12 cellular contexts compared by ENCODE assay signal in the genomic region with DNA sequence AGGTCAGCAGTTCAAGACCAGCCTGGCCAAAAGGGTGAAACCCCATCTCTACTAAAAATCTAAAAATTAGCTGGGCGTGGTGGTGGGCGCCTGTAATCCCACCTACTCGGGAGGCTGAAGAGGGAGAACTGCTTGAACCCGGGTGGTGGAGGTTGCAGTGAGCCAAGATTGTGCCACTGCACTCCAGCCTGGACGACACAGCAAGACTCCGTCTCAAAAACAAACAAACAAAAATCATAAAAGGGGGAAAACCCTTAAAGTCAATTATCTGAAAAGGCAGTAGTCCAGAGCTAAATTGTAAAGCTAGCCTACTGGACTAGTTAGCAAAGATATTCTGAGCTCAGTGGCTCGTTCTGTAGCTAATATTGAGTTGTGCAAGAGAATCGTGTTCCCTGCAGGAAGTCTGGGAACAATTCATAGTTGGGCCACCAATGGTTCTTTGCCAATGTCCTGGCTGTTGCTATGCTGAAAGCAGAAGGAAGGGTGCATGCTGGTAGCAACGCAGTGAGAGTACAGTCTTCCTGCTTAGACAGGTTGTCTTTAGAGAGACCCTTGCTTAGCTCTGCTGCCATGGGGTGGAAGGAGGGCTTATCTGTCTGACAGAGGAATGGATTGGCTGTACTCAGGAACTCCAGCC. TPM values are rescaled to one million over a fixed set of nuclear protein-coding genes. Genes with fewer than 3 reads are reported as not detected.
DNase-seq lines count a peak whose midpoint lies in the region; ATAC-seq and TF ChIP-seq lines count a peak whose summit lies in the region.
"Had no signal": no experiment of that assay in that cellular context is flagged by ENCODE, and none has a peak within 500 bp of the region (broad histone marks: within the 10 kb centered on the region; RNA-seq: fewer than 3 reads in every experiment).

No MANE protein-coding gene starts in this region.

- no peaks in the 10 kb centered on the region for H3K9me3 ChIP-seq in duodenal mucosa (ENCODE audit: control insufficient read depth in 1 of 2, low read length in 2 of 2)
- H3K9me3 ChIP-seq in neural cell (ENCODE audit: low read length) = no peaks in the 10 kb centered on the region

- H3K4me3 ChIP-seq in duodenal mucosa (ENCODE audit: low read depth in 1 of 2, low read length in 2 of 2) (peak overlapping the region; percentile 40 to 45), neural cell (ENCODE audit: low read length) (peak overlapping the region; percentile 13)

- intact Hi-C loops in activated CD4-positive, alpha-beta T cell treated with anti-CD3 and anti-CD28 coated beads for 36 hours (cut with DNase I, micrococcal nuclease) = loop anchor here in 1 of 2 experiments (10.0 kb wide), 1 partner anchor 711 kb away; no protein-coding TSS in a partner anchor
- intact Hi-C loops in activated B cell treated with CpG ODN at 0.5 μM for 24 hours (cut with micrococcal nuclease) = loop anchor here (10.0 kb wide), 2 partner anchors 1241 to 1301 kb away; a partner anchor contains a TSS
- intact Hi-C loops in Right ventricle myocardium superior (cut with DNase I) = no loop called here

- no peak for DNase-seq in activated CD4-positive, alpha-beta T cell treated with anti-CD3 and anti-CD28 coated beads for 36 hours
- DNase-seq in activated CD4-positive, alpha-beta T cell treated with anti-CD3 and anti-CD28 coated beads for 48 hours = no peak
- DNase-seq in activated B cell treated with CpG ODN at 0.5 μM for 24 hours (no peak), erythroblast (lab: John Stamatoyannopoulos, UW) (no peak), Right ventricle myocardium superior (no peak)
- DNase-seq in stimulated activated CD4-positive, alpha-beta T cell treated with anti-CD3 and anti-CD28 coated beads, Interleukin-2, amount 100 ng/mL, for 48 hours = no peak
- DNase-seq: NCI-H146, NCI-H510A, T1000 had no signal

- H4K20me1 ChIP-seq in neural cell (ENCODE audit: insufficient read depth) = no peaks in the 10 kb centered on the region

- H3K4me2 ChIP-seq in neural cell (ENCODE audit: low read length) = no peak overlapping the region
- H3K4me2 ChIP-seq: KMS-11 had no signal

- H3K79me2 ChIP-seq in neural cell (replicated peaks; ENCODE audit: insufficient read depth, low read length) = peaks cover 33% of the 10 kb centered on the region

- ATAC-seq in activated CD4-positive, alpha-beta T cell treated with anti-CD3 and anti-CD28 coated beads for 36 hours = no peak
- ATAC-seq in activated B cell treated with CpG ODN at 0.5 μM for 24 hours (ENCODE audit: low read depth) = no peak
- no peak for ATAC-seq in Right ventricle myocardium superior (ENCODE audit: poor library complexity)

- no peaks in the 10 kb centered on the region for H3K9me2 ChIP-seq in neural cell (ENCODE audit: insufficient read depth, low read length)

- no peak for TF ChIP-seq RAD21 in neural cell (conservative IDR thresholded peaks at IDR 0.05)

- no peaks in the 10 kb centered on the region for H3F3A ChIP-seq in neural cell (ENCODE audit: insufficient read depth, low read length, poor library complexity, severe bottlenecking)

- CTCF ChIA-PET in activated CD4-positive, alpha-beta T cell treated with anti-CD3 and anti-CD28 coated beads for 36 hours (lab: Charles Lee) = interaction anchor here (0.5 to 0.9 kb wide), 3 partner anchors 29 to 314 kb away, joined by 3 read pairs; no protein-coding TSS in a partner anchor
- CTCF ChIA-PET in activated B cell treated with CpG ODN at 0.5 μM for 24 hours (lab: Charles Lee) = interaction anchor here (1.0 kb wide), 1 partner anchor 314 kb away, joined by 3 read pairs; no protein-coding TSS in a partner anchor

- H3K27ac ChIP-seq in duodenal mucosa (ENCODE audit: low read depth, low read length) = no peak overlapping the region
- no peak overlapping the region for H3K27ac ChIP-seq in neural cell (ENCODE audit: low read length)
- H3K27ac ChIP-seq: KMS-11 had no signal

- H3K9ac ChIP-seq in duodenal mucosa (ENCODE audit: low read depth in 1 of 2, low read length in 2 of 2) (no peak overlapping the region), neural cell (ENCODE audit: low read length) (no peak overlapping the region)
- H3K9ac ChIP-seq: KMS-11 had no signal

- no peak for TF ChIP-seq CTCF in activated B cell treated with CpG ODN at 0.5 μM for 24 hours (IDR thresholded peaks at IDR 0.05)
- TF ChIP-seq CTCF in neural cell (IDR thresholded peaks at IDR 0.05; ENCODE audit: poor library complexity, severe bottlenecking) = no peak

- no peak overlapping the region for H2AFZ ChIP-seq in neural cell (ENCODE audit: low read depth, low read length)

- TF ChIP-seq POLR2A in erythroblast (IDR thresholded peaks at IDR 0.05; ENCODE audit: low read length) = no peak

- peaks cover 66% of the 10 kb centered on the region for H3K4me1 Mint-ChIP-seq in activated CD4-positive, alpha-beta T cell treated with anti-CD3 and anti-CD28 coated beads for 36 hours
- H3K4me1 Mint-ChIP-seq in activated B cell treated with CpG ODN at 0.5 μM for 24 hours = peaks cover 90% of the 10 kb centered on the region

- peak overlapping the region; percentile 34 for H3K27ac Mint-ChIP-seq in activated CD4-positive, alpha-beta T cell treated with anti-CD3 and anti-CD28 coated beads for 36 hours
- no peak overlapping the region for H3K27ac Mint-ChIP-seq in activated B cell treated with CpG ODN at 0.5 μM for 24 hours

- peak overlapping the region; percentile 86 for H3K4me3 Mint-ChIP-seq in activated CD4-positive, alpha-beta T cell treated with anti-CD3 and anti-CD28 coated beads for 36 hours
- H3K4me3 Mint-ChIP-seq in activated B cell treated with CpG ODN at 0.5 μM for 24 hours = peak overlapping the region; percentile 28

- H3K36me3 ChIP-seq in duodenal mucosa (ENCODE audit: control insufficient read depth in 1 of 2, insufficient read depth in 2 of 2, low read length in 2 of 2) (peaks cover 37 to 60% of the 10 kb centered on the region in 2 donors), neural cell (ENCODE audit: insufficient read depth, low read length) (no peaks in the 10 kb centered on the region)

- TF ChIP-seq EP300 in neural cell (conservative IDR thresholded peaks at IDR 0.05; ENCODE audit: poor library complexity, severe bottlenecking) = no peak

- H3K4me1 ChIP-seq in duodenal mucosa (ENCODE audit: control insufficient read depth in 1 of 2, insufficient read depth in 2 of 2, low read length in 2 of 2) = peaks cover 31 to 47% of the 10 kb centered on the region in 2 donors

- H3K27me3 ChIP-seq in duodenal mucosa (ENCODE audit: control insufficient read depth in 1 of 2, insufficient read depth in 2 of 2, low read length in 2 of 2) = no peaks in the 10 kb centered on the region
- no peaks in the 10 kb centered on the region for H3K27me3 ChIP-seq in neural cell (ENCODE audit: insufficient read depth, low read depth, low read length)

- POLR2A ChIA-PET in activated CD4-positive, alpha-beta T cell treated with anti-CD3 and anti-CD28 coated beads for 36 hours (lab: Charles Lee) = interaction anchor here (1.2 kb wide), 1 partner anchor 30 kb away, joined by 3 read pairs; no protein-coding TSS in a partner anchor
- POLR2A ChIA-PET in activated B cell treated with CpG ODN at 0.5 μM for 24 hours (lab: Charles Lee) = no interaction called here

- H3K36me3 Mint-ChIP-seq in activated CD4-positive, alpha-beta T cell treated with anti-CD3 and anti-CD28 coated beads for 36 hours (ENCODE audit: low read depth) = peaks cover 88% of the 10 kb centered on the region
- H3K36me3 Mint-ChIP-seq in activated B cell treated with CpG ODN at 0.5 μM for 24 hours (ENCODE audit: low read depth) = peaks cover 94% of the 10 kb centered on the region

- no peaks in the 10 kb centered on the region for H3K27me3 Mint-ChIP-seq in activated CD4-positive, alpha-beta T cell treated with anti-CD3 and anti-CD28 coated beads for 36 hours
- H3K27me3 Mint-ChIP-seq in activated B cell treated with CpG ODN at 0.5 μM for 24 hours = no peaks in the 10 kb centered on the region

- no peaks in the 10 kb centered on the region for H3K9me3 Mint-ChIP-seq in activated CD4-positive, alpha-beta T cell treated with anti-CD3 and anti-CD28 coated beads for 36 hours (ENCODE audit: low read depth)
- no peaks in the 10 kb centered on the region for H3K9me3 Mint-ChIP-seq in activated B cell treated with CpG ODN at 0.5 μM for 24 hours

TF ChIP-seq in neural cell, 6 proteins besides CTCF, POLR2A, EP300 and RAD21 (continues in another document):
- TF ChIP-seq SMC3 (conservative IDR thresholded peaks at IDR 0.05; ENCODE audit: poor library complexity) (no peak), MXI1 (conservative IDR thresholded peaks at IDR 0.05; ENCODE audit: poor library complexity, severe bottlenecking) (no peak), TAF1 (IDR thresholded peaks at IDR 0.05; ENCODE audit: low read depth) (no peak), POLR2AphosphoS5 (IDR thresholded peaks at IDR 0.05) (no peak)

RNA-seq across cellular contexts. Expression of a gene that starts 4.3 kb away (rescaled TPM):
- total RNA-seq in activated CD4-positive, alpha-beta T cell treated with anti-CD3 and anti-CD28 coated beads for 36 hours = 10 to 100 TPM; 84.0 to 90.4 TPM
- 103 and 119 TPM in 2 replicates for total RNA-seq in activated B cell treated with CpG ODN at 0.5 μM for 24 hours
- polyA plus RNA-seq in neural cell = 22.7 and 29.4 TPM in 2 replicates
- polyA minus RNA-seq in neural cell = 47.2 and 47.5 TPM in 2 replicates
- 59.9 TPM for total RNA-seq in Right ventricle myocardium superior

RNA-seq across cellular contexts. Expression of a gene that starts 30.9 kb away (rescaled TPM):
- 10 to 100 TPM; 18.1 to 18.7 TPM for total RNA-seq in activated CD4-positive, alpha-beta T cell treated with anti-CD3 and anti-CD28 coated beads for 36 hours
- total RNA-seq in activated B cell treated with CpG ODN at 0.5 μM for 24 hours (16.9 and 17.1 TPM in 2 replicates), Right ventricle myocardium superior (39.8 TPM)
- 10.9 and 13.3 TPM in 2 replicates for polyA plus RNA-seq in neural cell
- 12.3 and 14.4 TPM in 2 replicates for polyA minus RNA-seq in neural cell

RNA-seq across cellular contexts. Expression of a gene that starts 31.1 kb away (rescaled TPM):
- 10 to 100 TPM; 11.2 to 12.9 TPM for total RNA-seq in activated CD4-positive, alpha-beta T cell treated with anti-CD3 and anti-CD28 coated beads for 36 hours
- total RNA-seq in activated B cell treated with CpG ODN at 0.5 μM for 24 hours (19.2 and 25.4 TPM in 2 replicates), Right ventricle myocardium superior (9.0 TPM)
- 39.7 and 52.6 TPM in 2 replicates for polyA plus RNA-seq in neural cell
- 29.5 and 35.5 TPM in 2 replicates for polyA minus RNA-seq in neural cell
